In the genomic region with DNA sequence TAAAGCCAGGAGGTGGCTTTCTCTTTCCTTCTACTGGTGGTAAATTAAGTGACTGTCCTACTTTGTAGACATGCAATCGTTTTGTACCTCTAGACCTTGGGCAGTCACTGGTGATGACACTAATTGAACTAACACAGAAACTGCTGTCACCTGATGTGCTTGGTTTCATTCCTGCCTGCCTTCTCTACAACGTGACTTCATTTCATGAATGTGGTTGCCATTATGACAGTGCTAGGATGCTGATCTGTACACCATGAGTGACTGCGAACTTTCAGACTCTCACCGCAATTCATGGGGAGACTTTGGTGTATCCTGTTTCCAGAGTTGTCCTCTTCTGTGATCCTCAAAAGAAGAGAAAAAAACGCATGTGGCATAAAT, we compare ENCODE assay signal across 2 cellular contexts.
TF ChIP-seq lines count a peak whose summit lies in the region.

No MANE protein-coding gene starts in this region.

TF ChIP-seq in liver, 16 proteins besides CTCF, POLR2A, EP300 and RAD21:
- TF ChIP-seq, protein P1, sequence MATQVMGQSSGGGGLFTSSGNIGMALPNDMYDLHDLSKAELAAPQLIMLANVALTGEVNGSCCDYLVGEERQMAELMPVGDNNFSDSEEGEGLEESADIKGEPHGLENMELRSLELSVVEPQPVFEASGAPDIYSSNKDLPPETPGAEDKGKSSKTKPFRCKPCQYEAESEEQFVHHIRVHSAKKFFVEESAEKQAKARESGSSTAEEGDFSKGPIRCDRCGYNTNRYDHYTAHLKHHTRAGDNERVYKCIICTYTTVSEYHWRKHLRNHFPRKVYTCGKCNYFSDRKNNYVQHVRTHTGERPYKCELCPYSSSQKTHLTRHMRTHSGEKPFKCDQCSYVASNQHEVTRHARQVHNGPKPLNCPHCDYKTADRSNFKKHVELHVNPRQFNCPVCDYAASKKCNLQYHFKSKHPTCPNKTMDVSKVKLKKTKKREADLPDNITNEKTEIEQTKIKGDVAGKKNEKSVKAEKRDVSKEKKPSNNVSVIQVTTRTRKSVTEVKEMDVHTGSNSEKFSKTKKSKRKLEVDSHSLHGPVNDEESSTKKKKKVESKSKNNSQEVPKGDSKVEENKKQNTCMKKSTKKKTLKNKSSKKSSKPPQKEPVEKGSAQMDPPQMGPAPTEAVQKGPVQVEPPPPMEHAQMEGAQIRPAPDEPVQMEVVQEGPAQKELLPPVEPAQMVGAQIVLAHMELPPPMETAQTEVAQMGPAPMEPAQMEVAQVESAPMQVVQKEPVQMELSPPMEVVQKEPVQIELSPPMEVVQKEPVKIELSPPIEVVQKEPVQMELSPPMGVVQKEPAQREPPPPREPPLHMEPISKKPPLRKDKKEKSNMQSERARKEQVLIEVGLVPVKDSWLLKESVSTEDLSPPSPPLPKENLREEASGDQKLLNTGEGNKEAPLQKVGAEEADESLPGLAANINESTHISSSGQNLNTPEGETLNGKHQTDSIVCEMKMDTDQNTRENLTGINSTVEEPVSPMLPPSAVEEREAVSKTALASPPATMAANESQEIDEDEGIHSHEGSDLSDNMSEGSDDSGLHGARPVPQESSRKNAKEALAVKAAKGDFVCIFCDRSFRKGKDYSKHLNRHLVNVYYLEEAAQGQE (IDR thresholded peaks at IDR 0.05): no peak
- TF ChIP-seq GABPA (IDR thresholded peaks at IDR 0.05 in 1 of 2, conservative IDR thresholded peaks at IDR 0.05 in 1 of 2) (no peak), HNF4A (conservative IDR thresholded peaks at IDR 0.05) (peak; percentile 54 to 60), TAF1 (conservative IDR thresholded peaks at IDR 0.05) (no peak), YY1 (IDR thresholded peaks at IDR 0.05) (peak; percentile 54), RXRA (IDR thresholded peaks at IDR 0.05) (peak in 1 of 2 donors; percentile 47), SP1 (IDR thresholded peaks at IDR 0.05) (peak; percentile 4), HNF4G (IDR thresholded peaks at IDR 0.05) (no peak)
- TF ChIP-seq, protein P2, sequence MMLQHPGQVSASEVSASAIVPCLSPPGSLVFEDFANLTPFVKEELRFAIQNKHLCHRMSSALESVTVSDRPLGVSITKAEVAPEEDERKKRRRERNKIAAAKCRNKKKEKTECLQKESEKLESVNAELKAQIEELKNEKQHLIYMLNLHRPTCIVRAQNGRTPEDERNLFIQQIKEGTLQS (IDR thresholded peaks at IDR 0.05): peak; percentile 63
- TF ChIP-seq, protein P3, sequence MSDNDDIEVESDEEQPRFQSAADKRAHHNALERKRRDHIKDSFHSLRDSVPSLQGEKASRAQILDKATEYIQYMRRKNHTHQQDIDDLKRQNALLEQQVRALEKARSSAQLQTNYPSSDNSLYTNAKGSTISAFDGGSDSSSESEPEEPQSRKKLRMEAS (IDR thresholded peaks at IDR 0.05): peak; percentile 22

TF ChIP-seq in HepG2, 621 proteins besides CTCF, POLR2A, EP300 and RAD21 (continued from another document):
- TF ChIP-seq, protein P4, sequence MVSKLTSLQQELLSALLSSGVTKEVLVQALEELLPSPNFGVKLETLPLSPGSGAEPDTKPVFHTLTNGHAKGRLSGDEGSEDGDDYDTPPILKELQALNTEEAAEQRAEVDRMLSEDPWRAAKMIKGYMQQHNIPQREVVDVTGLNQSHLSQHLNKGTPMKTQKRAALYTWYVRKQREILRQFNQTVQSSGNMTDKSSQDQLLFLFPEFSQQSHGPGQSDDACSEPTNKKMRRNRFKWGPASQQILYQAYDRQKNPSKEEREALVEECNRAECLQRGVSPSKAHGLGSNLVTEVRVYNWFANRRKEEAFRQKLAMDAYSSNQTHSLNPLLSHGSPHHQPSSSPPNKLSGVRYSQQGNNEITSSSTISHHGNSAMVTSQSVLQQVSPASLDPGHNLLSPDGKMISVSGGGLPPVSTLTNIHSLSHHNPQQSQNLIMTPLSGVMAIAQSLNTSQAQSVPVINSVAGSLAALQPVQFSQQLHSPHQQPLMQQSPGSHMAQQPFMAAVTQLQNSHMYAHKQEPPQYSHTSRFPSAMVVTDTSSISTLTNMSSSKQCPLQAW (CRISPR knock-in tag; IDR thresholded peaks at IDR 0.05): no peak
- TF ChIP-seq, protein P5, sequence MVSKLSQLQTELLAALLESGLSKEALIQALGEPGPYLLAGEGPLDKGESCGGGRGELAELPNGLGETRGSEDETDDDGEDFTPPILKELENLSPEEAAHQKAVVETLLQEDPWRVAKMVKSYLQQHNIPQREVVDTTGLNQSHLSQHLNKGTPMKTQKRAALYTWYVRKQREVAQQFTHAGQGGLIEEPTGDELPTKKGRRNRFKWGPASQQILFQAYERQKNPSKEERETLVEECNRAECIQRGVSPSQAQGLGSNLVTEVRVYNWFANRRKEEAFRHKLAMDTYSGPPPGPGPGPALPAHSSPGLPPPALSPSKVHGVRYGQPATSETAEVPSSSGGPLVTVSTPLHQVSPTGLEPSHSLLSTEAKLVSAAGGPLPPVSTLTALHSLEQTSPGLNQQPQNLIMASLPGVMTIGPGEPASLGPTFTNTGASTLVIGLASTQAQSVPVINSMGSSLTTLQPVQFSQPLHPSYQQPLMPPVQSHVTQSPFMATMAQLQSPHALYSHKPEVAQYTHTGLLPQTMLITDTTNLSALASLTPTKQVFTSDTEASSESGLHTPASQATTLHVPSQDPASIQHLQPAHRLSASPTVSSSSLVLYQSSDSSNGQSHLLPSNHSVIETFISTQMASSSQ (IDR thresholded peaks at IDR 0.05; ENCODE audit: low read depth): no peak
- TF ChIP-seq, protein P5 (CRISPR knock-in tag; IDR thresholded peaks at IDR 0.05; ENCODE audit: borderline replicate concordance): no peak
- TF ChIP-seq GPN1 (CRISPR knock-in tag; IDR thresholded peaks at IDR 0.05; ENCODE audit: borderline replicate concordance): no peak
- TF ChIP-seq, protein P6, sequence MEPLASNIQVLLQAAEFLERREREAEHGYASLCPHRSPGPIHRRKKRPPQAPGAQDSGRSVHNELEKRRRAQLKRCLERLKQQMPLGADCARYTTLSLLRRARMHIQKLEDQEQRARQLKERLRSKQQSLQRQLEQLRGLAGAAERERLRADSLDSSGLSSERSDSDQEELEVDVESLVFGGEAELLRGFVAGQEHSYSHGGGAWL (CRISPR knock-in tag; IDR thresholded peaks at IDR 0.05): no peak
- TF ChIP-seq MTF1 (CRISPR knock-in tag; IDR thresholded peaks at IDR 0.05): no peak
- TF ChIP-seq, protein P7, sequence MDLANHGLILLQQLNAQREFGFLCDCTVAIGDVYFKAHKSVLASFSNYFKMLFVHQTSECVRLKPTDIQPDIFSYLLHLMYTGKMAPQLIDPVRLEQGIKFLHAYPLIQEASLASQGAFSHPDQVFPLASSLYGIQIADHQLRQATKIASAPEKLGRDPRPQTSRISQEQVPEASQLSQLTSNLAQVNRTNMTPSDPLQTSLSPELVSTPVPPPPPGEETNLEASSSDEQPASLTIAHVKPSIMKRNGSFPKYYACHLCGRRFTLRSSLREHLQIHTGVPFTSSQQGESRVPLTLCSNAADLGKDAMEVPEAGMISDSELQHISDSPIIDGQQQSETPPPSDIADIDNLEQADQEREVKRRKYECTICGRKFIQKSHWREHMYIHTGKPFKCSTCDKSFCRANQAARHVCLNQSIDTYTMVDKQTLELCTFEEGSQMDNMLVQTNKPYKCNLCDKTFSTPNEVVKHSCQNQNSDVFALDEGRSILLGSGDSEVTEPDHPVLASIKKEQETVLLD (CRISPR knock-in tag; IDR thresholded peaks at IDR 0.05; ENCODE audit: low read depth): no peak
- TF ChIP-seq ZNF589 (CRISPR knock-in tag; conservative IDR thresholded peaks at IDR 0.05): no peak
- no peak for TF ChIP-seq ATF7 (IDR thresholded peaks at IDR 0.05)
- TF ChIP-seq ATF7 (CRISPR knock-in tag; IDR thresholded peaks at IDR 0.05): no peak
- no peak for TF ChIP-seq ZSCAN25 (CRISPR knock-in tag; IDR thresholded peaks at IDR 0.05)
- TF ChIP-seq, protein P8, sequence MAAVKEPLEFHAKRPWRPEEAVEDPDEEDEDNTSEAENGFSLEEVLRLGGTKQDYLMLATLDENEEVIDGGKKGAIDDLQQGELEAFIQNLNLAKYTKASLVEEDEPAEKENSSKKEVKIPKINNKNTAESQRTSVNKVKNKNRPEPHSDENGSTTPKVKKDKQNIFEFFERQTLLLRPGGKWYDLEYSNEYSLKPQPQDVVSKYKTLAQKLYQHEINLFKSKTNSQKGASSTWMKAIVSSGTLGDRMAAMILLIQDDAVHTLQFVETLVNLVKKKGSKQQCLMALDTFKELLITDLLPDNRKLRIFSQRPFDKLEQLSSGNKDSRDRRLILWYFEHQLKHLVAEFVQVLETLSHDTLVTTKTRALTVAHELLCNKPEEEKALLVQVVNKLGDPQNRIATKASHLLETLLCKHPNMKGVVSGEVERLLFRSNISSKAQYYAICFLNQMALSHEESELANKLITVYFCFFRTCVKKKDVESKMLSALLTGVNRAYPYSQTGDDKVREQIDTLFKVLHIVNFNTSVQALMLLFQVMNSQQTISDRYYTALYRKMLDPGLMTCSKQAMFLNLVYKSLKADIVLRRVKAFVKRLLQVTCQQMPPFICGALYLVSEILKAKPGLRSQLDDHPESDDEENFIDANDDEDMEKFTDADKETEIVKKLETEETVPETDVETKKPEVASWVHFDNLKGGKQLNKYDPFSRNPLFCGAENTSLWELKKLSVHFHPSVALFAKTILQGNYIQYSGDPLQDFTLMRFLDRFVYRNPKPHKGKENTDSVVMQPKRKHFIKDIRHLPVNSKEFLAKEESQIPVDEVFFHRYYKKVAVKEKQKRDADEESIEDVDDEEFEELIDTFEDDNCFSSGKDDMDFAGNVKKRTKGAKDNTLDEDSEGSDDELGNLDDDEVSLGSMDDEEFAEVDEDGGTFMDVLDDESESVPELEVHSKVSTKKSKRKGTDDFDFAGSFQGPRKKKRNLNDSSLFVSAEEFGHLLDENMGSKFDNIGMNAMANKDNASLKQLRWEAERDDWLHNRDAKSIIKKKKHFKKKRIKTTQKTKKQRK (IDR thresholded peaks at IDR 0.05; ENCODE audit: low read length): no peak
- TF ChIP-seq ZNF180 (CRISPR knock-in tag; IDR thresholded peaks at IDR 0.05; ENCODE audit: borderline replicate concordance, low read depth): no peak
TF ChIP-seq in HepG2: peak in this region for 0.
